Comparison of ENCODE assay signal across 8 cellular contexts in genomic region chr11:107590460-107591097, GRCh38. TPM values are rescaled to one million over a fixed set of nuclear protein-coding genes. Genes with fewer than 3 reads are reported as not detected.
DNase-seq lines count a peak whose midpoint lies in the region; ATAC-seq and TF ChIP-seq lines count a peak whose summit lies in the region.

No MANE protein-coding gene starts in this region.

- H3K27ac ChIP-seq in cardiac muscle cell (no peak overlapping the region), skeletal muscle tissue (ENCODE audit: low read depth, low read length) (no peak overlapping the region)

- H3K4me1 Mint-ChIP-seq in activated naive CD4-positive, alpha-beta T cell treated with anti-CD3 and anti-CD28 coated beads, Interleukin-2, amount 10 ng/mL, durations not matched to agents 7 days and 5 days, result peaks cover 18% of the 10 kb centered on the region
- H3K4me1 Mint-ChIP-seq in activated B cell treated with CpG ODN at 0.5 μM for 24 hours, result peaks cover 28% of the 10 kb centered on the region

- intact Hi-C loops in activated B cell treated with CpG ODN at 0.5 μM for 24 hours (cut with micrococcal nuclease), result loop anchor here (1.0 kb wide), 1 partner anchor 25 kb away; the partner anchor contains the start of gene ALKBH8

- peaks cover 69% of the 10 kb centered on the region for H3K27me3 Mint-ChIP-seq in activated naive CD4-positive, alpha-beta T cell treated with anti-CD3 and anti-CD28 coated beads, Interleukin-2, amount 10 ng/mL, durations not matched to agents 7 days and 5 days
- peaks cover 78% of the 10 kb centered on the region for H3K27me3 Mint-ChIP-seq in activated B cell treated with CpG ODN at 0.5 μM for 24 hours

- H3K27me3 ChIP-seq in cardiac muscle cell (peaks cover 98% of the 10 kb centered on the region), skeletal muscle tissue (ENCODE audit: control insufficient read depth in 3 of 3, insufficient read depth in 3 of 3, low read length in 3 of 3) (peaks cover 0 to 4% (median 2%) of the 10 kb centered on the region in 3 donors)

- H3K4me1 ChIP-seq in cardiac muscle cell (ENCODE audit: low read depth) (no peaks in the 10 kb centered on the region), skeletal muscle tissue (ENCODE audit: control insufficient read depth in 3 of 3, insufficient read depth in 3 of 3, low read length in 3 of 3) (peaks cover 14 to 16% (median 15%) of the 10 kb centered on the region in 3 donors)

- H3K4me3 Mint-ChIP-seq in activated naive CD4-positive, alpha-beta T cell treated with anti-CD3 and anti-CD28 coated beads, Interleukin-2, amount 10 ng/mL, durations not matched to agents 7 days and 5 days, result peak overlapping the region; percentile 71
- peak overlapping the region; percentile 81 for H3K4me3 Mint-ChIP-seq in activated B cell treated with CpG ODN at 0.5 μM for 24 hours

- CTCF ChIA-PET in activated naive CD4-positive, alpha-beta T cell treated with anti-CD3 and anti-CD28 coated beads, Interleukin-2, amount 10 ng/mL, durations not matched to agents 7 days and 5 days (lab: Charles Lee), result interaction anchor here (1.4 kb wide), 1 partner anchor 26 kb away, joined by 3 read pairs; no protein-coding TSS in a partner anchor
- CTCF ChIA-PET in activated B cell treated with CpG ODN at 0.5 μM for 24 hours (lab: Charles Lee), result no interaction called here

- TF ChIP-seq CTCF in activated B cell treated with CpG ODN at 0.5 μM for 24 hours (IDR thresholded peaks at IDR 0.05), result no peak
- no peak for TF ChIP-seq CTCF in cardiac muscle cell (IDR thresholded peaks at IDR 0.05; ENCODE audit: low read depth, low read length)

- no peak for ATAC-seq in activated B cell treated with CpG ODN at 0.5 μM for 24 hours (ENCODE audit: low read depth)

- H3K9me3 ChIP-seq in cardiac muscle cell (ENCODE audit: low read depth) (no peaks in the 10 kb centered on the region), skeletal muscle tissue (ENCODE audit: control insufficient read depth in 3 of 3, low read length in 3 of 3) (no peaks in the 10 kb centered on the region)

- H3K4me3 ChIP-seq in cardiac muscle cell (peak overlapping the region; percentile 40), skeletal muscle tissue (ENCODE audit: low read length in 3 of 3) (peak overlapping the region; percentile 70 to 87 (median 85))

- no peaks in the 10 kb centered on the region for H3K9me3 Mint-ChIP-seq in activated naive CD4-positive, alpha-beta T cell treated with anti-CD3 and anti-CD28 coated beads, Interleukin-2, amount 10 ng/mL, durations not matched to agents 7 days and 5 days
- no peaks in the 10 kb centered on the region for H3K9me3 Mint-ChIP-seq in activated B cell treated with CpG ODN at 0.5 μM for 24 hours

- H3K9ac ChIP-seq in skeletal muscle tissue (ENCODE audit: low read depth in 1 of 3, low read length in 3 of 3), result peak overlapping the region in 2 of 3 donors; percentile 60 to 68

- H3K27ac Mint-ChIP-seq in activated naive CD4-positive, alpha-beta T cell treated with anti-CD3 and anti-CD28 coated beads, Interleukin-2, amount 10 ng/mL, durations not matched to agents 7 days and 5 days, result no peak overlapping the region
- H3K27ac Mint-ChIP-seq in activated B cell treated with CpG ODN at 0.5 μM for 24 hours, result no peak overlapping the region

- H3K36me3 ChIP-seq in cardiac muscle cell (no peaks in the 10 kb centered on the region), skeletal muscle tissue (ENCODE audit: control insufficient read depth in 3 of 3, insufficient read depth in 3 of 3, low read length in 3 of 3) (no peaks in the 10 kb centered on the region)

- DNase-seq in activated naive CD4-positive, alpha-beta T cell treated with anti-CD3 and anti-CD28 coated beads, Interleukin-2, amount 10 ng/mL, durations not matched to agents 7 days and 5 days, result no peak
- DNase-seq in activated naive CD4-positive, alpha-beta T cell treated with anti-CD3 and anti-CD28 coated beads, Interleukin-2, amount 50 U/mL, for 16 hours, result no peak
- DNase-seq in activated B cell treated with CpG ODN at 0.5 μM for 24 hours (no peak), cardiac muscle cell (ENCODE audit: low read depth in 1 of 2, low spot score in 1 of 2) (no peak), GDM1 (lab: John Stamatoyannopoulos, UW) (no peak), RKO (ENCODE audit: low spot score) (no peak), A172 (ENCODE audit: low spot score) (no peak)

- POLR2A ChIA-PET in activated B cell treated with CpG ODN at 0.5 μM for 24 hours (lab: Charles Lee), result no interaction called here

- no peaks in the 10 kb centered on the region for H3K36me3 Mint-ChIP-seq in activated naive CD4-positive, alpha-beta T cell treated with anti-CD3 and anti-CD28 coated beads, Interleukin-2, amount 10 ng/mL, durations not matched to agents 7 days and 5 days
- H3K36me3 Mint-ChIP-seq in activated B cell treated with CpG ODN at 0.5 μM for 24 hours (ENCODE audit: low read depth), result no peaks in the 10 kb centered on the region

RNA-seq across cellular contexts. Expression of gene ELMOD1, which starts 0.4 kb away (rescaled TPM):
- total RNA-seq in activated B cell treated with CpG ODN at 0.5 μM for 24 hours (not detected in 2 replicates), cardiac muscle cell (0.09 and 1.2 TPM in 2 replicates), skeletal muscle tissue (6.3 TPM)
- 0.64 and 1.1 TPM in 2 replicates for polyA plus RNA-seq in cardiac muscle cell
- 0.05 TPM in 1 of 2 replicates, not detected in the other for total RNA-seq in A172 (2014; rRNA removed; shearing (Covaris generic))

RNA-seq across cellular contexts. Expression of gene ALKBH8, which starts 25.0 kb away (rescaled TPM):
- total RNA-seq in activated B cell treated with CpG ODN at 0.5 μM for 24 hours, result 11.8 and 12.4 TPM in 2 replicates
- total RNA-seq in cardiac muscle cell, result 5.8 and 6.1 TPM in 2 replicates
- polyA plus RNA-seq in cardiac muscle cell, result 3.5 and 6.5 TPM in 2 replicates
- 3.7 TPM for total RNA-seq in skeletal muscle tissue
- 5.8 and 7.3 TPM in 2 replicates for total RNA-seq in A172 (2014; rRNA removed; shearing (Covaris generic))
